Comparison of ENCODE assay signal across 8 cellular contexts in the genomic region with DNA sequence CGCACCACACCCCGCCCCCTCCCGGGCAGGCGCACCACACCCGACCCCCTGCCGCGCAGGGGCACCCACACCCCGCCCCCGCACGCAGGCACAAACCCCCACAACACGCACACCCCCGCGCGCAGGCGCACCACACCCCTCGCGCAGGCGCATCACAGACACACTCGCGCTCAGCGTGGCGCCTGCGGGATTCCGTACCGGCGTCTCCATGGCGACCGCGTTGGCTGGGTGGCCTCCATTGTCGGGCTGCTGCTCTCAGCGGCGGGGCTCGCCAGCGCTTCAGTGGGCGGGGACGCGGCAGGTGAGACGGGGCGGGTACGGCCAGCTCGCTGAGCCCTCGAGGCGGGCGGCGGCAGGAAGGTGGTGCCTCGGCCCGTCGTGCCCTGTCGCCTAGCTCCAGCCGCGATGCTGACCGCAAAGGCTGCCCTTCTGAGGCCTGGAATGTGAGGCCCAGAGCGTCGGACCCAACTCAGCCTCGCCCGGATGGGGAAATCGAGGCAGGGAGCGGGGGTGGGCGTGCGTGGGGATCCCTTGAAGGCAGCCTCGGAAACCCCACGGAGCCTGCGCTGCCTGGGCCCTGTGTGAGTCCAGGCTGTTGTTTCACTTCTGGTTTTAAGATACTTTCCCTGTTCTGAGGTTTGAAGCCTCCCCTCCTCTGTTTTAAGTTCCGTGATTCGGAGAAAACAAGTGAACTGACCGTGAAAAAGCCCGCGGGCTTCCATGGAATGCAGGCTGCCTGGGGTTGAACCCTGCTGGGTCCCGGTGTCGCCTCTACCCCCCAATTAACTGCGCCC. TPM values are rescaled to one million over a fixed set of nuclear protein-coding genes. Genes with fewer than 3 reads are reported as not detected.
DNase-seq lines count a peak whose midpoint lies in the region; ATAC-seq and TF ChIP-seq lines count a peak whose summit lies in the region.

LRRC27 (plus strand) TSS at position 238 of the 794 bp plus-strand sequence. CDS start 1,332 bp downstream, outside the sequence.

- POLR2A ChIA-PET in PC-3 (lab: Charles Lee; ENCODE audit: unreplicated experiment): no interaction called here

- ATAC-seq in GM21723 (IDR thresholded peaks at IDR 0.05; ENCODE audit: unreplicated experiment) (peak; percentile 65), PC-3 (peak; percentile 80)

- intact Hi-C loops in PC-3 (cut with micrococcal nuclease): no loop called here

- H4K20me1 ChIP-seq in PC-3 (ENCODE audit: low read length): no peaks in the 10 kb centered on the region

- H3K9me3 ChIP-seq in PC-3 (ENCODE audit: low read length) (no peaks in the 10 kb centered on the region), esophagus (ENCODE audit: control insufficient read depth in 2 of 2, insufficient read depth in 1 of 2, low read depth in 1 of 2, low read length in 1 of 2) (no peaks in the 10 kb centered on the region), mucosa of stomach (ENCODE audit: control insufficient read depth, low read length) (no peaks in the 10 kb centered on the region)

- H3K9ac ChIP-seq in PC-3 (ENCODE audit: low read length) (peak within 1 kb of the TSS; percentile 91), mucosa of stomach (ENCODE audit: low read length) (peak within 1 kb of the TSS; percentile 82)

- DNase-seq in DMS53 (lab: John Stamatoyannopoulos, UW) (peak; percentile 98), PC-3 (peak; percentile 94)
- DNase-seq in Jurkat, Clone E6-1 (ENCODE audit: low read depth, low spot score): peak; percentile 95
- peak; percentile 99 for DNase-seq in activated T-cell treated with anti-CD3 and anti-CD28 coated beads, Interleukin-2, amount 50 U/mL, for 24 hours
- DNase-seq in stimulated activated CD8-positive, alpha-beta memory T cell treated with anti-CD3 and anti-CD28 coated beads, Interleukin-4, amount 100 ng/mL, for 4 hours (ENCODE audit: low read depth in 2 of 2, low spot score in 1 of 2): peak; percentile 99 to 100

- H3F3A ChIP-seq in PC-3 (ENCODE audit: low read length, unreplicated experiment): no peaks in the 10 kb centered on the region

- H3K4me1 ChIP-seq in PC-3 (ENCODE audit: insufficient read depth, low read length) (peaks cover 8% of the 10 kb centered on the region), esophagus (ENCODE audit: control insufficient read depth in 2 of 2, insufficient read depth in 2 of 2, low read length in 1 of 2) (peaks cover 0 to 2% of the 10 kb centered on the region in 2 donors), mucosa of stomach (ENCODE audit: control insufficient read depth, insufficient read depth, low read length) (peaks cover 30% of the 10 kb centered on the region)

- H3K4me3 Mint-ChIP-seq in activated T-cell treated with anti-CD3 and anti-CD28 coated beads, Interleukin-2, amount 50 U/mL, for 24 hours: peak within 1 kb of the TSS; percentile 87

- H3K27ac Mint-ChIP-seq in activated T-cell treated with anti-CD3 and anti-CD28 coated beads, Interleukin-2, amount 50 U/mL, for 24 hours: peak within 1 kb of the TSS; percentile 96

- H2AFZ ChIP-seq in PC-3 (ENCODE audit: low read length): peak within 1 kb of the TSS; percentile 85

- H3K9me3 Mint-ChIP-seq in activated T-cell treated with anti-CD3 and anti-CD28 coated beads, Interleukin-2, amount 50 U/mL, for 24 hours: peaks cover 4% of the 10 kb centered on the region

- peak within 1 kb of the TSS; percentile 99 for H3K4me3 ChIP-seq in Jurkat, Clone E6-1 (ENCODE audit: low read length)
- H3K4me3 ChIP-seq in PC-3 (ENCODE audit: low read length) (peak within 1 kb of the TSS; percentile 98), esophagus (ENCODE audit: low read depth in 1 of 2, low read length in 2 of 2) (peak within 1 kb of the TSS; percentile 58 to 80), mucosa of stomach (ENCODE audit: low read length) (peak within 1 kb of the TSS; percentile 82)

- CTCF ChIA-PET in PC-3 (lab: Charles Lee): no interaction called here

- H3K4me2 ChIP-seq in PC-3 (ENCODE audit: low read length): peak within 1 kb of the TSS; percentile 98

- WGBS in esophagus, 2 donors: 2 to 3% methylated on average over 61 to 71 of the region's 71 CpGs

- H3K79me2 ChIP-seq in PC-3 (ENCODE audit: low read length): peaks cover 43% of the 10 kb centered on the region

- H3K27ac ChIP-seq in PC-3 (ENCODE audit: low read length) (peak within 1 kb of the TSS; percentile 61), esophagus (ENCODE audit: low read depth in 2 of 2, low read length in 1 of 2) (peak within 1 kb of the TSS; percentile 51 to 89)

- TF ChIP-seq CTCF in PC-3 (conservative IDR thresholded peaks at IDR 0.05; ENCODE audit: low read depth, low read length): no peak

- no peaks in the 10 kb centered on the region for H3K36me3 ChIP-seq in PC-3 (ENCODE audit: low read depth, low read length)
- H3K36me3 ChIP-seq in esophagus (ENCODE audit: control insufficient read depth in 2 of 2, insufficient read depth in 2 of 2, low read length in 1 of 2): no peaks in the 10 kb centered on the region
- H3K36me3 ChIP-seq in mucosa of stomach (ENCODE audit: control insufficient read depth, insufficient read depth, low read length): no peaks in the 10 kb centered on the region

- peaks cover 36% of the 10 kb centered on the region for H3K36me3 Mint-ChIP-seq in activated T-cell treated with anti-CD3 and anti-CD28 coated beads, Interleukin-2, amount 50 U/mL, for 24 hours (ENCODE audit: low read depth)

- no peaks in the 10 kb centered on the region for H3K27me3 Mint-ChIP-seq in activated T-cell treated with anti-CD3 and anti-CD28 coated beads, Interleukin-2, amount 50 U/mL, for 24 hours

- H3K4me1 Mint-ChIP-seq in activated T-cell treated with anti-CD3 and anti-CD28 coated beads, Interleukin-2, amount 50 U/mL, for 24 hours (ENCODE audit: low read depth): peaks cover 65% of the 10 kb centered on the region

- no peaks in the 10 kb centered on the region for H3K9me2 ChIP-seq in PC-3 (replicated peaks; ENCODE audit: low read length)

- TSS peak; percentile 49 for BruUV-seq in PC-3 (replicated peaks; lab: Mats Ljungman, UMichigan)

- H3K27me3 ChIP-seq in PC-3 (ENCODE audit: low read length): no peaks in the 10 kb centered on the region
- H3K27me3 ChIP-seq in esophagus (ENCODE audit: control insufficient read depth in 1 of 2, insufficient read depth in 2 of 2, low read length in 2 of 2): no peaks in the 10 kb centered on the region
- H3K27me3 ChIP-seq in mucosa of stomach (ENCODE audit: control insufficient read depth, insufficient read depth, low read length): no peaks in the 10 kb centered on the region

RNA-seq across cellular contexts. Expression of gene LRRC27, which starts in this region (rescaled TPM):
- 12.3 TPM for polyA plus RNA-seq in Jurkat, Clone E6-1 (2012; ENCODE audit: insufficient read depth, insufficient read length)
- 2.5 and 5.6 TPM in 2 replicates for total RNA-seq in PC-3 (2014; rRNA removed)
- polyA plus RNA-seq in esophagus: 1 to 10 TPM; 2.3 to 2.6 TPM

Comparison
In these comparisons a context has a peak if more than half of its experiments do, and no peak if none do; other contexts are left out.
1. Peak in every context shown above with its lines: DNase-seq, ATAC-seq, H3K4me3 ChIP-seq and H3K27ac ChIP-seq.